23 cellular contexts compared by ENCODE assay signal in the genomic region with DNA sequence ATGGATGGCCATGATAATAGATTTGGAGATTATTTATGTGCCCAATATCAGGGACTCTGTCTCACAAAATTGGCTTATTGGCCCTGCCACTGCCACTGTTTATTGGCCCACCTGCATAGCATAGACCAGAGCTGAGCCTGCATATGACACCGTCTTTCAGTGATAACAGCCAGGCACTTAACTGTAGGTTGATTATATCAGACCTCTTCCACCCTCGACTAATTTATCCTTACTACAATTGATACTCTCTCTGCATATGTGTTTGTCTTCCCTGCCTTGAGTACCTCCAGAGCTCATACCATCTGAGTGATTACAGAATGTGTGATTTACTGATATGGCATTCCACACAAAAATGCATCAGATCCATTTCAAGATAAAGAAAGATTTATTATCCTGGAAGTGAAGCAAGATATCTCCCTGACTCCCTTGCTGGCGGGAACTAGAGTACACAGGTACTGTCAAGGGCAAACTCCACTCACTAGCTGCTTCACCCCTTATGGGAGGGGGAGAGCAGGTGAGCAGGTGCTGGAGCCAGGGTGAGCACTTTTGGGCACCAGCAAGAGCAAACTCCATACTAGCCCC. TPM values are rescaled to one million over a fixed set of nuclear protein-coding genes. Genes with fewer than 3 reads are reported as not detected.
"Had no signal": no experiment of that assay in that cellular context is flagged by ENCODE, and none has a peak within 500 bp of the region (broad histone marks: within the 10 kb centered on the region; RNA-seq: fewer than 3 reads in every experiment).

No MANE protein-coding gene starts in this region.

- ATAC-seq: activated naive CD8-positive, alpha-beta T cell treated with anti-CD3 and anti-CD28 coated beads, Interleukin-2, amount 50 U/mL, for 24 hours; effector memory CD8-positive, alpha-beta T cell; gastrocnemius medialis; left cardiac atrium; left ventricle myocardium superior; sciatic nerve had no signal

- DNase-seq: activated CD4-positive, alpha-beta memory T cell treated with anti-CD3 and anti-CD28 coated beads, Interleukin-2, amount 10 ng/mL, durations not matched to agents 7 days and 5 days; activated CD4-positive, alpha-beta T cell treated with anti-CD3 and anti-CD28 coated beads for 48 hours; activated CD8-positive, alpha-beta memory T cell treated with anti-CD3 and anti-CD28 coated beads, Interleukin-2, amount 50 U/mL, for 48 hours; activated gamma-delta T cell; activated naive CD4-positive, alpha-beta T cell treated with anti-CD3 and anti-CD28 coated beads, Interleukin-2, amount 50 U/mL, for 16 hours; activated naive CD8-positive, alpha-beta T cell treated with anti-CD3 and anti-CD28 coated beads, Interleukin-2, amount 50 U/mL, for 24 hours; activated T-cell treated with anti-CD3 and anti-CD28 coated beads, Interleukin-2, amount 50 U/mL, for 24 hours; effector memory CD8-positive, alpha-beta T cell; gastrocnemius medialis; glutamatergic neuron; hippocampal formation; left cardiac atrium; left ventricle myocardium superior; stimulated activated CD4-positive, alpha-beta T cell treated with anti-CD3 and anti-CD28 coated beads, Interleukin-12 subunit alpha, Interleukin-12 subunit beta, amount 100 ng/mL, for 4 hours; stimulated activated CD4-positive, alpha-beta T cell treated with anti-CD3 and anti-CD28 coated beads, Interleukin-4, amount 100 ng/mL, for 1 hour; stimulated activated naive CD8-positive, alpha-beta T cell treated with anti-CD3 and anti-CD28 coated beads, Interleukin-15, Interleukin-2, amounts not matched to agents 100 U/mL and 50 U/mL, for 24 hours; testis; transverse colon; WERI-Rb-1 had no signal

- H3K4me3 ChIP-seq: cardiac muscle cell, coronary artery, gastrocnemius medialis, skin epidermis, testis, transverse colon had no signal

- H3K36me3 ChIP-seq: cardiac muscle cell, gastrocnemius medialis, transverse colon, WERI-Rb-1 had no signal

- H3K4me1 ChIP-seq: gastrocnemius medialis, testis, transverse colon had no signal

- H3K9me3 ChIP-seq: gastrocnemius medialis, testis, transverse colon had no signal

- H3K27ac ChIP-seq: cardiac muscle cell, coronary artery, gastrocnemius medialis, skin epidermis, testis, transverse colon, WERI-Rb-1 had no signal

- H3K27me3 ChIP-seq: cardiac muscle cell, gastrocnemius medialis, testis, transverse colon had no signal

RNA-seq across cellular contexts. Expression of a gene that starts 13.1 kb away (rescaled TPM):
- polyA plus RNA-seq: cardiac muscle cell had no signal

RNA-seq across cellular contexts. Expression of a gene that starts 43.5 kb away (rescaled TPM):
- polyA plus RNA-seq: cardiac muscle cell had no signal
